In the genomic region with DNA sequence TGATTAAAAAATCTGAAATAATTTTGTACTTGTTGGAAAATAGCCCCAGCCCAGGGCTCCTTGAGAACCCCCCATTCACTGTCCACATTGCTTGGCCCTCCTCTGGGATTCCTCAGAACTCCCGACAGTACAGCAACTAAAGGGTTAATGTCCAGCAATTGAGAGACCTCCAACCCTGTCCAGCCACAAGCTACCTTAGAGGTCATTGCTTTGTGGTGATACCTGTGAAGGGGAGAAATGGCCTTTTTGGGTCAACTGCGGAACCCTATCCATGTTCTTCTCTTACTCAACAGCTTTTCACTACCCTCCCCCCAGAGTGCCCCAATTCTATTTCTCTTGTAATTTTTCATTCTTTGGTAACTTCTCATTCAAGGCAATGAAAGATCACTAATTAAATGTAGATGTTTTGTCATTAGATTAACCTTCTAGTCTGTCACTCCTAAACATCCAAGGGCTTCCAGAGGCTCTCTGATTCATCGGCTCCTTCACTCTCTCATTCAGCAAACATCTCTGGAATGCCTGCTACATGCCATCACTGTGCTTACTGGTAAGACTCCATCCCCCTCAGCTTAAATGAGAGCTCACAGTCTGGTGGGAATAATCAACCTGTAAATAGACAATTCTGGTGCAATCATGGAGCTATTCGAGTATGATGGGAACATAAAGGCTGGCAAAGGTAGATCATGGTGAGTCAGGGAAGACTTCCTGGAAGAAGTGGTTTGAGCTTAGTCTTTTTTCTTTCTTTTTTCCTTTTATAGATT, we compare ENCODE assay signal across 2 cellular contexts.
A peak's percentile ranks its signal among the peaks of the same experiment; 100 is the strongest.
TF ChIP-seq lines count a peak whose summit lies in the region.

No MANE protein-coding gene starts in this region.

TF ChIP-seq in A549, 52 proteins besides CTCF, POLR2A, EP300 and RAD21:
- peak; percentile 91 for TF ChIP-seq GATA3 (IDR thresholded peaks at IDR 0.05; ENCODE audit: borderline replicate concordance)
- TF ChIP-seq, protein P1, sequence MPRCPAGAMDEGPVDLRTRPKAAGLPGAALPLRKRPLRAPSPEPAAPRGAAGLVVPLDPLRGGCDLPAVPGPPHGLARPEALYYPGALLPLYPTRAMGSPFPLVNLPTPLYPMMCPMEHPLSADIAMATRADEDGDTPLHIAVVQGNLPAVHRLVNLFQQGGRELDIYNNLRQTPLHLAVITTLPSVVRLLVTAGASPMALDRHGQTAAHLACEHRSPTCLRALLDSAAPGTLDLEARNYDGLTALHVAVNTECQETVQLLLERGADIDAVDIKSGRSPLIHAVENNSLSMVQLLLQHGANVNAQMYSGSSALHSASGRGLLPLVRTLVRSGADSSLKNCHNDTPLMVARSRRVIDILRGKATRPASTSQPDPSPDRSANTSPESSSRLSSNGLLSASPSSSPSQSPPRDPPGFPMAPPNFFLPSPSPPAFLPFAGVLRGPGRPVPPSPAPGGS (IDR thresholded peaks at IDR 0.05), result peak; percentile 57; the same call in 1 of the 3 replicates
- TF ChIP-seq ZFP36 (IDR thresholded peaks at IDR 0.05; ENCODE audit: borderline replicate concordance, partially characterized antibody), result peak; percentile 98
- TF ChIP-seq SMC3 (IDR thresholded peaks at IDR 0.05), result peak; percentile 44; the same call in 2 of the 3 replicates
- TF ChIP-seq FOSL2 (IDR thresholded peaks at IDR 0.05), result peak; percentile 90
- peak; percentile 92 for TF ChIP-seq FOSL2 (CRISPR knock-in tag; IDR thresholded peaks at IDR 0.05)
- TF ChIP-seq CEBPB (IDR thresholded peaks at IDR 0.05), result peak; percentile 26 to 84; a peak in 2 of 4 replicates
- no peak for TF ChIP-seq HOXB5 (CRISPR knock-in tag; IDR thresholded peaks at IDR 0.05)
- TF ChIP-seq FOXS1 (CRISPR knock-in tag; IDR thresholded peaks at IDR 0.05), result no peak
- peak; percentile 79 for TF ChIP-seq MAX (IDR thresholded peaks at IDR 0.05)
- no peak for TF ChIP-seq FOSB (CRISPR knock-in tag; IDR thresholded peaks at IDR 0.05)
- TF ChIP-seq ZSCAN20 (CRISPR knock-in tag; IDR thresholded peaks at IDR 0.05), result no peak
- peak; percentile 83 to 91 for TF ChIP-seq JUN (IDR thresholded peaks at IDR 0.05)
- TF ChIP-seq JUNB (IDR thresholded peaks at IDR 0.05), result peak; percentile 90
- peak; percentile 41 for TF ChIP-seq MAFK (IDR thresholded peaks at IDR 0.05; ENCODE audit: partially characterized antibody)
- TF ChIP-seq, protein P2, sequence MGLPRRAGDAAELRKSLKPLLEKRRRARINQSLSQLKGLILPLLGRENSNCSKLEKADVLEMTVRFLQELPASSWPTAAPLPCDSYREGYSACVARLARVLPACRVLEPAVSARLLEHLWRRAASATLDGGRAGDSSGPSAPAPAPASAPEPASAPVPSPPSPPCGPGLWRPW (IDR thresholded peaks at IDR 0.05), result no peak

TF ChIP-seq in endothelial cell of umbilical vein, 7 proteins besides CTCF, POLR2A, EP300 and RAD21:
- peak; percentile 51 for TF ChIP-seq POLR2AphosphoS5 (IDR thresholded peaks at IDR 0.05; ENCODE audit: insufficient read depth, low read depth, low read length)
- TF ChIP-seq JUN (IDR thresholded peaks at IDR 0.05; ENCODE audit: borderline replicate concordance, insufficient read depth, insufficient read length, low read depth), result peak; percentile 88
- no peak for TF ChIP-seq GATA2 (IDR thresholded peaks at IDR 0.05; ENCODE audit: insufficient read depth, insufficient read length, low read depth, low read length)
- peak; percentile 86 for TF ChIP-seq FOS (IDR thresholded peaks at IDR 0.05; ENCODE audit: borderline replicate concordance, insufficient read depth, low read length)
- no peak for TF ChIP-seq EZH2 (IDR thresholded peaks at IDR 0.05; ENCODE audit: borderline replicate concordance, low read depth, low read length, severe bottlenecking)
- no peak for TF ChIP-seq MAX (IDR thresholded peaks at IDR 0.05; ENCODE audit: insufficient read depth, insufficient read length)
- no peak for TF ChIP-seq MYC (IDR thresholded peaks at IDR 0.05; ENCODE audit: low read depth, low read length)
